In genomic region chr22:47655930-47656329, GRCh38 we compare ENCODE assay signal across 26 cellular contexts.
"Had no signal": no experiment of that assay in that cellular context is flagged by ENCODE, and none has a peak within 500 bp of the region (broad histone marks: within the 10 kb centered on the region; RNA-seq: fewer than 3 reads in every experiment).

No MANE protein-coding gene starts in this region.

- H3K27ac ChIP-seq: left ventricle myocardium inferior, neural progenitor cell, neutrophil, ovary, right atrium auricular region, skin epidermis, stomach, testis, thyroid gland, transverse colon, upper lobe of right lung, uterus had no signal

- H3K4me3 ChIP-seq: left ventricle myocardium inferior, lung, neural progenitor cell, ovary, right atrium auricular region, skin epidermis, stomach, testis, thyroid gland, transverse colon, upper lobe of right lung, uterus had no signal

- H3K9me3 ChIP-seq: left ventricle myocardium inferior, ovary, right atrium auricular region, stomach, testis, thyroid gland, transverse colon, upper lobe of right lung, uterus had no signal

- H3K4me2 ChIP-seq: neural progenitor cell had no signal

- H3K9ac ChIP-seq: neural progenitor cell had no signal

- H3K27me3 ChIP-seq: neutrophil, ovary, right atrium auricular region, testis, thyroid gland, transverse colon, upper lobe of right lung, uterus had no signal

- H3K36me3 ChIP-seq: left ventricle myocardium inferior, neural progenitor cell, neutrophil, ovary, right atrium auricular region, stomach, thyroid gland, transverse colon, upper lobe of right lung, uterus had no signal

- H2AFZ ChIP-seq: neural progenitor cell had no signal

- ATAC-seq: natural killer cell; sciatic nerve; stimulated activated naive B cell treated with anti-CD40 and anti-IgM and Interleukin-4, amounts not matched to agents 10 μg/mL and 1 μg/mL and 100 μg/mL, for 72 hours; stimulated activated naive CD8-positive, alpha-beta T cell treated with anti-CD3 and anti-CD28 coated beads, Interleukin-15, Interleukin-2, amounts not matched to agents 100 U/mL and 50 U/mL, for 24 hours; upper lobe of right lung had no signal

- DNase-seq: islet precursor cell; left ventricle myocardium inferior; mesendoderm; naive B cell; natural killer cell; nephron progenitor cell; occipital lobe; ovary; stimulated activated CD4-positive, alpha-beta T cell treated with anti-CD3 and anti-CD28 coated beads, Interleukin-12 subunit alpha, Interleukin-12 subunit beta, amount 100 ng/mL, for 4 hours; stimulated activated CD4-positive, alpha-beta T cell treated with anti-CD3 and anti-CD28 coated beads, Interleukin-15, amount 100 ng/mL, for 24 hours; stimulated activated CD4-positive, alpha-beta T cell treated with anti-CD3 and anti-CD28 coated beads, Interleukin-2, amount 100 ng/mL, for 24 hours; stimulated activated CD4-positive, alpha-beta T cell treated with anti-CD3 and anti-CD28 coated beads, Interleukin-4, amount 100 ng/mL, for 1 hour; stimulated activated naive B cell treated with anti-CD40 and anti-IgM and Interleukin-4, amounts not matched to agents 10 μg/mL and 1 μg/mL and 100 μg/mL, for 72 hours; stimulated activated naive CD8-positive, alpha-beta T cell treated with anti-CD3 and anti-CD28 coated beads, Interleukin-15, Interleukin-2, amounts not matched to agents 100 U/mL and 50 U/mL, for 24 hours; stomach; testis; thyroid gland; transverse colon; upper lobe of right lung; uterus had no signal

- H3K4me1 ChIP-seq: left ventricle myocardium inferior, neural progenitor cell, right atrium auricular region, testis, thyroid gland, transverse colon, upper lobe of right lung, uterus had no signal
